In genomic region chr17:53629188-53629587, GRCh38 we compare ENCODE assay signal across 2 cellular contexts.
TF ChIP-seq lines count a peak whose summit lies in the region.

No MANE protein-coding gene starts in this region.

TF ChIP-seq in GM23338, 12 proteins besides CTCF, POLR2A, EP300 and RAD21:
- no peak for TF ChIP-seq ZNF462 (CRISPR knock-in tag; IDR thresholded peaks at IDR 0.05)
- no peak for TF ChIP-seq REST (IDR thresholded peaks at IDR 0.05; ENCODE audit: unreplicated experiment)
- TF ChIP-seq NANOG (IDR thresholded peaks at IDR 0.05; ENCODE audit: borderline replicate concordance) = no peak
- no peak for TF ChIP-seq EZH2 (IDR thresholded peaks at IDR 0.05; ENCODE audit: low read depth, unreplicated experiment)
- TF ChIP-seq EZH2phosphoT487 (IDR thresholded peaks at IDR 0.05; ENCODE audit: unreplicated experiment) = no peak

TF ChIP-seq in SK-N-SH, 30 proteins besides CTCF, POLR2A, EP300 and RAD21 (continued from another document):
- peak; percentile 46; the same call in 1 of the 2 replicates for TF ChIP-seq PBX3 (IDR thresholded peaks at IDR 0.05)
- TF ChIP-seq REST (IDR thresholded peaks at IDR 0.05; ENCODE audit: low read depth, low read length) = no peak
- TF ChIP-seq USF2 (IDR thresholded peaks at IDR 0.05; ENCODE audit: borderline replicate concordance, low read depth, low read length) = no peak
- no peak for TF ChIP-seq ELF1 (IDR thresholded peaks at IDR 0.05)
- peak; percentile 65 for TF ChIP-seq TCF12 (IDR thresholded peaks at IDR 0.05)
- TF ChIP-seq CHD2 (IDR thresholded peaks at IDR 0.05; ENCODE audit: low read length, partially characterized antibody) = no peak
- TF ChIP-seq ZBTB33 (IDR thresholded peaks at IDR 0.05; ENCODE audit: borderline replicate concordance, low read depth) = no peak
- TF ChIP-seq POLR2AphosphoS5 (IDR thresholded peaks at IDR 0.05; ENCODE audit: low read depth, low read length) = no peak
- 0 out of 2 replicates have a peak, but pooled peaks have one; percentile 9 for TF ChIP-seq TEAD4 (IDR thresholded peaks at IDR 0.05; ENCODE audit: borderline replicate concordance, insufficient read depth)
- no peak for TF ChIP-seq RFX5 (IDR thresholded peaks at IDR 0.05; ENCODE audit: low read length)
- no peak for TF ChIP-seq IRF3 (IDR thresholded peaks at IDR 0.05; ENCODE audit: low read depth, low read length)
- peak; percentile 19; the same call in 1 of the 2 replicates for TF ChIP-seq NFIC (IDR thresholded peaks at IDR 0.05; ENCODE audit: borderline replicate concordance)
- TF ChIP-seq MAX (IDR thresholded peaks at IDR 0.05; ENCODE audit: low read depth) = no peak
